25 cellular contexts compared by ENCODE assay signal in the genomic region with DNA sequence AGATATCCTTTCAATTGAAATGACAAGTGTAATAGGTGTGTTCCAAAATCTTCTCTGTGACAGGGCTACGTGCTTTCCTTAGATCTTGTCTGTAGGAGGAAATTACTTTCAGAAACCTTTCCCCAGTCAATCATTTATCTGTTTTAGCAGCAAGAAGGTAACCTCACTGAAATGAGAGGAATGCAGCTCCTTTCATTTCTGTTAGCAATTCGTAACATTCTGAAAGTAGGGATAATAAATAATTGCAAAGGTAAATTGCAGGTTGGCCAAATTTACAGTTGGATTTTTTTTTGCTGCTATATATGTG.
A peak's percentile ranks its signal among the peaks of the same experiment; 100 is the strongest.
DNase-seq lines count a peak whose midpoint lies in the region; ATAC-seq and TF ChIP-seq lines count a peak whose summit lies in the region.
"Had no signal": no experiment of that assay in that cellular context is flagged by ENCODE, and none has a peak within 500 bp of the region (broad histone marks: within the 10 kb centered on the region; RNA-seq: fewer than 3 reads in every experiment).

No MANE protein-coding gene starts in this region.

- H3K9me3 ChIP-seq in CD8-positive, alpha-beta memory T cell (ENCODE audit: low read length): no peaks in the 10 kb centered on the region
- H3K9me3 ChIP-seq in esophagus muscularis mucosa (no peaks in the 10 kb centered on the region), psoas muscle (no peaks in the 10 kb centered on the region)
- H3K9me3 ChIP-seq: BE2C, breast epithelium, tibial artery had no signal

- no peaks in the 10 kb centered on the region for H3K27me3 Mint-ChIP-seq in activated naive CD4-positive, alpha-beta T cell treated with anti-CD3 and anti-CD28 coated beads, Interleukin-2, amount 50 U/mL, for 24 hours
- H3K27me3 Mint-ChIP-seq in CD8-positive, alpha-beta memory T cell: peaks cover 0 to 1% of the 10 kb centered on the region in 2 donors
- H3K27me3 Mint-ChIP-seq in Calu3 (ENCODE audit: unreplicated experiment): peaks cover 28% of the 10 kb centered on the region
- H3K27me3 Mint-ChIP-seq: activated CD8-positive, alpha-beta memory T cell treated with anti-CD3 and anti-CD28 coated beads, Interleukin-2, amount 10 ng/mL, durations not matched to agents 7 days and 5 days had no signal

- peaks cover 69% of the 10 kb centered on the region for H3K36me3 ChIP-seq in CD8-positive, alpha-beta memory T cell (ENCODE audit: insufficient read depth, low read length)
- H3K36me3 ChIP-seq in esophagus muscularis mucosa (peaks cover 7 to 43% (median 29%) of the 10 kb centered on the region in 4 donors), psoas muscle (ENCODE audit: insufficient read depth in 1 of 2, low read depth in 1 of 2) (peaks cover 0 to 41% of the 10 kb centered on the region in 2 donors)
- H3K36me3 ChIP-seq: BE2C, breast epithelium had no signal

- CTCF ChIA-PET in CD8-positive, alpha-beta memory T cell (lab: Charles Lee): interaction anchor here (2.3 kb wide), 1 partner anchor 8 kb away, joined by 7 read pairs; no protein-coding TSS in a partner anchor
- CTCF ChIA-PET in Calu3 (lab: Charles Lee): interaction anchor here (0.6 kb wide), 1 partner anchor 1953 kb away, joined by 3 read pairs; no protein-coding TSS in a partner anchor

- POLR2A ChIA-PET in CD8-positive, alpha-beta memory T cell (lab: Charles Lee): no interaction called here

- no peak for TF ChIP-seq EP300 in esophagus muscularis mucosa (IDR thresholded peaks at IDR 0.05)

- BruUV-seq in Calu3 (replicated peaks; lab: Mats Ljungman, UMichigan): no TSS peak

- no peak for ATAC-seq in psoas muscle
- ATAC-seq: activated CD8-positive, alpha-beta memory T cell treated with anti-CD3 and anti-CD28 coated beads, Interleukin-2, amount 10 ng/mL, durations not matched to agents 7 days and 5 days; left colon; sciatic nerve had no signal

- intact Hi-C loops in Calu3 (cut with micrococcal nuclease; ENCODE audit: unreplicated experiment): no loop called here
- intact Hi-C loops in esophagus muscularis mucosa (cut with DNase I): loop anchor here (10.0 kb wide), 1 partner anchor 218 kb away; no protein-coding TSS in a partner anchor
- intact Hi-C loops in psoas muscle (cut with DNase I): no loop called here

- no peaks in the 10 kb centered on the region for H3K27me3 ChIP-seq in CD8-positive, alpha-beta memory T cell (ENCODE audit: insufficient read depth, low read length, poor library complexity, severe bottlenecking)
- H3K27me3 ChIP-seq in esophagus muscularis mucosa (no peaks in the 10 kb centered on the region), psoas muscle (ENCODE audit: insufficient read depth in 3 of 3, low read length in 2 of 3) (no peaks in the 10 kb centered on the region)
- H3K27me3 ChIP-seq: BE2C, breast epithelium, hepatocyte, tibial artery had no signal

- TF ChIP-seq CTCF in Calu3 (IDR thresholded peaks at IDR 0.05; ENCODE audit: unreplicated experiment) (no peak), esophagus muscularis mucosa (IDR thresholded peaks at IDR 0.05) (no peak), psoas muscle (IDR thresholded peaks at IDR 0.05) (no peak)

- no peak overlapping the region for H3K27ac ChIP-seq in CD8-positive, alpha-beta memory T cell (ENCODE audit: low read depth, low read length)
- H3K27ac ChIP-seq in caudate nucleus (ENCODE audit: low read depth, low read length): peak overlapping the region; percentile 53
- no peak overlapping the region for H3K27ac ChIP-seq in esophagus muscularis mucosa (replicated peaks in 1 of 4)
- H3K27ac ChIP-seq in psoas muscle: no peak overlapping the region
- H3K27ac ChIP-seq: breast epithelium, GM23248, hepatocyte had no signal

- H3K9me3 Mint-ChIP-seq in activated naive CD4-positive, alpha-beta T cell treated with anti-CD3 and anti-CD28 coated beads, Interleukin-2, amount 50 U/mL, for 24 hours: no peaks in the 10 kb centered on the region
- no peaks in the 10 kb centered on the region for H3K9me3 Mint-ChIP-seq in CD8-positive, alpha-beta memory T cell
- H3K9me3 Mint-ChIP-seq in Calu3 (ENCODE audit: low read depth, unreplicated experiment): no peaks in the 10 kb centered on the region

- H3K36me3 Mint-ChIP-seq in activated naive CD4-positive, alpha-beta T cell treated with anti-CD3 and anti-CD28 coated beads, Interleukin-2, amount 50 U/mL, for 24 hours: peaks cover 23% of the 10 kb centered on the region
- peaks cover 5 to 97% (median 23%) of the 10 kb centered on the region in 3 donors for H3K36me3 Mint-ChIP-seq in CD8-positive, alpha-beta memory T cell
- H3K36me3 Mint-ChIP-seq in Calu3 (ENCODE audit: insufficient read depth, unreplicated experiment): no peaks in the 10 kb centered on the region

- no peak for TF ChIP-seq POLR2A in esophagus muscularis mucosa (IDR thresholded peaks at IDR 0.05; ENCODE audit: low read depth)

- H3K4me1 ChIP-seq in CD8-positive, alpha-beta memory T cell (ENCODE audit: insufficient read depth, low read length): peaks cover 40% of the 10 kb centered on the region
- H3K4me1 ChIP-seq in esophagus muscularis mucosa (peaks cover 22 to 63% (median 51%) of the 10 kb centered on the region in 4 donors), psoas muscle (no peaks in the 10 kb centered on the region)
- H3K4me1 ChIP-seq: BE2C, breast epithelium had no signal

- WGBS in esophagus muscularis mucosa: 78% methylated on average over 2 of the region's 2 CpGs
- 94 to 95% (median 95%) methylated on average over 2 of the region's 2 CpGs for whole genome bisulfite sequencing in psoas muscle, 3 donors

- peaks cover 90% of the 10 kb centered on the region for H3K4me1 Mint-ChIP-seq in activated naive CD4-positive, alpha-beta T cell treated with anti-CD3 and anti-CD28 coated beads, Interleukin-2, amount 50 U/mL, for 24 hours
- peaks cover 84 to 97% (median 97%) of the 10 kb centered on the region in 3 donors for H3K4me1 Mint-ChIP-seq in CD8-positive, alpha-beta memory T cell
- no peaks in the 10 kb centered on the region for H3K4me1 Mint-ChIP-seq in Calu3 (ENCODE audit: low read depth, unreplicated experiment)

- peak overlapping the region; percentile 85 for H3K27ac Mint-ChIP-seq in activated naive CD4-positive, alpha-beta T cell treated with anti-CD3 and anti-CD28 coated beads, Interleukin-2, amount 50 U/mL, for 24 hours
- peak overlapping the region in 7 of 8 donors; percentile 59 to 95 (median 80) for H3K27ac Mint-ChIP-seq in CD8-positive, alpha-beta memory T cell
- no peak overlapping the region for H3K27ac Mint-ChIP-seq in Calu3 (ENCODE audit: unreplicated experiment)
- H3K27ac Mint-ChIP-seq: activated CD8-positive, alpha-beta memory T cell treated with anti-CD3 and anti-CD28 coated beads, Interleukin-2, amount 10 ng/mL, durations not matched to agents 7 days and 5 days had no signal

- no peak overlapping the region for H3K4me3 Mint-ChIP-seq in activated naive CD4-positive, alpha-beta T cell treated with anti-CD3 and anti-CD28 coated beads, Interleukin-2, amount 50 U/mL, for 24 hours
- peak overlapping the region in 2 of 7 donors; percentile 6 to 36 for H3K4me3 Mint-ChIP-seq in CD8-positive, alpha-beta memory T cell
- H3K4me3 Mint-ChIP-seq in Calu3 (ENCODE audit: low read depth, unreplicated experiment): no peak overlapping the region
- H3K4me3 Mint-ChIP-seq: activated CD8-positive, alpha-beta memory T cell treated with anti-CD3 and anti-CD28 coated beads, Interleukin-2, amount 10 ng/mL, durations not matched to agents 7 days and 5 days had no signal

- DNase-seq in activated naive CD4-positive, alpha-beta T cell (lab: John Stamatoyannopoulos, UW): no peak
- DNase-seq in CD8-positive, alpha-beta memory T cell: no peak
- DNase-seq in caudate nucleus (lab: John Stamatoyannopoulos, UW) (peak in 2 of 61 donors; percentile 30 to 76), renal cortical epithelial cell (ENCODE audit: low read depth) (peak; percentile 28), Calu3 (no peak), esophagus muscularis mucosa (ENCODE audit: extremely low spot score) (no peak), psoas muscle (no peak)
- DNase-seq: activated CD4-positive, alpha-beta T cell treated with anti-CD3 and anti-CD28 coated beads for 4 hours; activated CD8-positive, alpha-beta memory T cell treated with anti-CD3 and anti-CD28 coated beads, Interleukin-2, amount 10 ng/mL, durations not matched to agents 7 days and 5 days; activated naive CD4-positive, alpha-beta T cell treated with anti-CD3 and anti-CD28 coated beads, Interleukin-2, amount 50 U/mL, for 16 hours; BE2C; COR-L47; DMS53; GM23248; left colon; NCI-H774; posterior cingulate gyrus; SIG-M5; stimulated activated CD8-positive, alpha-beta memory T cell treated with anti-CD3 and anti-CD28 coated beads, Interleukin-4, amount 100 ng/mL, for 48 hours; T-helper 9 cell; tibial artery had no signal

- H3K4me3 ChIP-seq in CD8-positive, alpha-beta memory T cell (ENCODE audit: low read length): no peak overlapping the region
- H3K4me3 ChIP-seq in esophagus muscularis mucosa (no peak overlapping the region), psoas muscle (no peak overlapping the region)
- H3K4me3 ChIP-seq: breast epithelium, GM23248, hepatocyte, tibial artery had no signal
